Comparison of ENCODE assay signal across 1 cellular context in the genomic region with DNA sequence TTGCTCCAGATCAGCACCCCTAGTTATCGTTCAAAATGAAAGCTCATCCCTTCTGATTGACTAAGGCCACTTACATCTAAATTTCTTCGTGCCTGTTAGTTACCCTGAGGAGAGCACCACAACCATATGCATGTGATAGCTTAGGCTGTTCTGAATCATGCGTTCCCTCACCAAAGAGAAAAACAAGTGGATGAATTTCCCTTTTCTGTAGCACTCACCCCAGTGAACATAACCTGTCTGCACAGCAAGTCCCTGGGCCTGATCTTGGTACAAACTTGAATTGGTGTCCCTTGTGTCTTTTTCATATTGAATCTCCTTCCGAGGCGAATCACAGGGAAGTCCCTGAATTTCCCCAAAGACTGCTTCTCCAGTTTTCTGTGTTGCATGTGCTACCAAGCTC.
TF ChIP-seq lines count a peak whose summit lies in the region.

No MANE protein-coding gene starts in this region.

TF ChIP-seq in GM12878, 131 proteins besides CTCF, POLR2A, EP300 and RAD21:
- TF ChIP-seq KLF5 (IDR thresholded peaks at IDR 0.05; ENCODE audit: partially characterized antibody) (no peak), CUX1 (IDR thresholded peaks at IDR 0.05; ENCODE audit: insufficient replicate concordance, low read depth, low read length) (no peak), BCL11A (IDR thresholded peaks at IDR 0.05; ENCODE audit: low read depth, low read length) (no peak), GABPA (IDR thresholded peaks at IDR 0.05; ENCODE audit: low read depth) (no peak), ZZZ3 (IDR thresholded peaks at IDR 0.05; ENCODE audit: control insufficient read depth, insufficient read length, low read depth) (no peak), NFYA (IDR thresholded peaks at IDR 0.05; ENCODE audit: borderline replicate concordance, low read depth, low read length) (no peak), CEBPB (IDR thresholded peaks at IDR 0.05; ENCODE audit: borderline replicate concordance in 1 of 2, low read depth in 2 of 2, low read length in 2 of 2) (no peak), ZBTB33 (IDR thresholded peaks at IDR 0.05) (no peak), JUNB (IDR thresholded peaks at IDR 0.05) (peak; percentile 26), WRNIP1 (IDR thresholded peaks at IDR 0.05; ENCODE audit: borderline replicate concordance, low read depth, low read length) (no peak), ATF7 (IDR thresholded peaks at IDR 0.05; ENCODE audit: low read depth) (no peak), TCF3 (IDR thresholded peaks at IDR 0.05; ENCODE audit: borderline replicate concordance, insufficient read depth, low read depth, low read length) (no peak), IKZF2 (IDR thresholded peaks at IDR 0.05) (0 out of 4 replicates have a peak, but pooled peaks of 1 of the 2 experiments have one; percentile 11), RUNX3 (IDR thresholded peaks at IDR 0.05; ENCODE audit: low read length) (peak; percentile 19; the same call in 1 of the 2 replicates)
- TF ChIP-seq, protein P1, sequence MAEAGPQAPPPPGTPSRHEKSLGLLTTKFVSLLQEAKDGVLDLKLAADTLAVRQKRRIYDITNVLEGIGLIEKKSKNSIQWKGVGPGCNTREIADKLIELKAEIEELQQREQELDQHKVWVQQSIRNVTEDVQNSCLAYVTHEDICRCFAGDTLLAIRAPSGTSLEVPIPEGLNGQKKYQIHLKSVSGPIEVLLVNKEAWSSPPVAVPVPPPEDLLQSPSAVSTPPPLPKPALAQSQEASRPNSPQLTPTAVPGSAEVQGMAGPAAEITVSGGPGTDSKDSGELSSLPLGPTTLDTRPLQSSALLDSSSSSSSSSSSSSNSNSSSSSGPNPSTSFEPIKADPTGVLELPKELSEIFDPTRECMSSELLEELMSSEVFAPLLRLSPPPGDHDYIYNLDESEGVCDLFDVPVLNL (IDR thresholded peaks at IDR 0.05; ENCODE audit: low read depth, low read length) = no peak
